Comparison of ENCODE assay signal across 1 cellular context in the genomic region with DNA sequence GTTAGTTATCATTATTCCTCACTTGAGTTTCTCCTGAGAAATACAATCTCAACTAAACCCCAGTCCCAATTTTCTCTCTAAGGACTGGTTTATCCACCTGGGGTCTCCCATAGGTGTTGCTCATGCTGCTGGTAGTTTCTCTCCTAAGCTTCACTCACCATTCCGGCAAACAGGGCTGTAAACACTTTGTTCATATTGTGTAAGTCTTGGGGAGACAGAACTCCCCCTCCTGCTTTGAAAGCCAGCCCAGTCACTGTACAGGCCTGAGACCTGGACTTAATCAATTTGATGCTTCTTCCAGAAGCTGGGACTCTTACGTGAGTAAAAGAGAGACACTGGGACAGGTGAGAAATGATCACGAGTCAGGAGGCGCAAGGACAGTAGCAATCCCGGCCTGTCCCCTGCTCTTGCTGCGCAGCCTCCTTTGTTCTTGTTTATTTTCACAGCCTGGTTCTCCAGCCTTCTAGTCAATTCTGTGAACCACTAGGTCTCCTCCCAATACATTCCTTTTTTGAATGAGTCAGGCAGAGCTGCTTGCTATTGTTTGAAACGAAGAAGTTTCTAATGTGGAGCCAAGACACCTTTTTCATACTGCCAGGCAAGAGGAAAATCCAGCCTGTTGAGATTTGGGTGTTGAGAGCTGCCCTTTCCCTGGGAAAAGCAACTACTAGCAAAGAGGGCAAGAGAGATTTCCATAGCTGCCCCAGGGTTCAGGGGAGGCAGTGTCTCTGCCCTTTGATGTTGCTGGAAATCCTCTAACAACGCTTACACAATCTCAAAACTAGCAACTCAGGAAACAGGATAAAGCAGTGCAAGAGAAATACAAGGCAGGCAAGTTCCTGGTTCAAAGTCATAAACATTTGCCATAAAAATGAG.
TF ChIP-seq lines count a peak whose summit lies in the region.

No MANE protein-coding gene starts in this region.

TF ChIP-seq in H1, 55 proteins besides CTCF, POLR2A, EP300 and RAD21:
- TF ChIP-seq CTBP2 (IDR thresholded peaks at IDR 0.05; ENCODE audit: borderline replicate concordance, insufficient read depth, insufficient read length, low read length) (no peak), PHF8 (conservative IDR thresholded peaks at IDR 0.05; ENCODE audit: low read depth, low read length) (no peak)
- TF ChIP-seq, protein P1, sequence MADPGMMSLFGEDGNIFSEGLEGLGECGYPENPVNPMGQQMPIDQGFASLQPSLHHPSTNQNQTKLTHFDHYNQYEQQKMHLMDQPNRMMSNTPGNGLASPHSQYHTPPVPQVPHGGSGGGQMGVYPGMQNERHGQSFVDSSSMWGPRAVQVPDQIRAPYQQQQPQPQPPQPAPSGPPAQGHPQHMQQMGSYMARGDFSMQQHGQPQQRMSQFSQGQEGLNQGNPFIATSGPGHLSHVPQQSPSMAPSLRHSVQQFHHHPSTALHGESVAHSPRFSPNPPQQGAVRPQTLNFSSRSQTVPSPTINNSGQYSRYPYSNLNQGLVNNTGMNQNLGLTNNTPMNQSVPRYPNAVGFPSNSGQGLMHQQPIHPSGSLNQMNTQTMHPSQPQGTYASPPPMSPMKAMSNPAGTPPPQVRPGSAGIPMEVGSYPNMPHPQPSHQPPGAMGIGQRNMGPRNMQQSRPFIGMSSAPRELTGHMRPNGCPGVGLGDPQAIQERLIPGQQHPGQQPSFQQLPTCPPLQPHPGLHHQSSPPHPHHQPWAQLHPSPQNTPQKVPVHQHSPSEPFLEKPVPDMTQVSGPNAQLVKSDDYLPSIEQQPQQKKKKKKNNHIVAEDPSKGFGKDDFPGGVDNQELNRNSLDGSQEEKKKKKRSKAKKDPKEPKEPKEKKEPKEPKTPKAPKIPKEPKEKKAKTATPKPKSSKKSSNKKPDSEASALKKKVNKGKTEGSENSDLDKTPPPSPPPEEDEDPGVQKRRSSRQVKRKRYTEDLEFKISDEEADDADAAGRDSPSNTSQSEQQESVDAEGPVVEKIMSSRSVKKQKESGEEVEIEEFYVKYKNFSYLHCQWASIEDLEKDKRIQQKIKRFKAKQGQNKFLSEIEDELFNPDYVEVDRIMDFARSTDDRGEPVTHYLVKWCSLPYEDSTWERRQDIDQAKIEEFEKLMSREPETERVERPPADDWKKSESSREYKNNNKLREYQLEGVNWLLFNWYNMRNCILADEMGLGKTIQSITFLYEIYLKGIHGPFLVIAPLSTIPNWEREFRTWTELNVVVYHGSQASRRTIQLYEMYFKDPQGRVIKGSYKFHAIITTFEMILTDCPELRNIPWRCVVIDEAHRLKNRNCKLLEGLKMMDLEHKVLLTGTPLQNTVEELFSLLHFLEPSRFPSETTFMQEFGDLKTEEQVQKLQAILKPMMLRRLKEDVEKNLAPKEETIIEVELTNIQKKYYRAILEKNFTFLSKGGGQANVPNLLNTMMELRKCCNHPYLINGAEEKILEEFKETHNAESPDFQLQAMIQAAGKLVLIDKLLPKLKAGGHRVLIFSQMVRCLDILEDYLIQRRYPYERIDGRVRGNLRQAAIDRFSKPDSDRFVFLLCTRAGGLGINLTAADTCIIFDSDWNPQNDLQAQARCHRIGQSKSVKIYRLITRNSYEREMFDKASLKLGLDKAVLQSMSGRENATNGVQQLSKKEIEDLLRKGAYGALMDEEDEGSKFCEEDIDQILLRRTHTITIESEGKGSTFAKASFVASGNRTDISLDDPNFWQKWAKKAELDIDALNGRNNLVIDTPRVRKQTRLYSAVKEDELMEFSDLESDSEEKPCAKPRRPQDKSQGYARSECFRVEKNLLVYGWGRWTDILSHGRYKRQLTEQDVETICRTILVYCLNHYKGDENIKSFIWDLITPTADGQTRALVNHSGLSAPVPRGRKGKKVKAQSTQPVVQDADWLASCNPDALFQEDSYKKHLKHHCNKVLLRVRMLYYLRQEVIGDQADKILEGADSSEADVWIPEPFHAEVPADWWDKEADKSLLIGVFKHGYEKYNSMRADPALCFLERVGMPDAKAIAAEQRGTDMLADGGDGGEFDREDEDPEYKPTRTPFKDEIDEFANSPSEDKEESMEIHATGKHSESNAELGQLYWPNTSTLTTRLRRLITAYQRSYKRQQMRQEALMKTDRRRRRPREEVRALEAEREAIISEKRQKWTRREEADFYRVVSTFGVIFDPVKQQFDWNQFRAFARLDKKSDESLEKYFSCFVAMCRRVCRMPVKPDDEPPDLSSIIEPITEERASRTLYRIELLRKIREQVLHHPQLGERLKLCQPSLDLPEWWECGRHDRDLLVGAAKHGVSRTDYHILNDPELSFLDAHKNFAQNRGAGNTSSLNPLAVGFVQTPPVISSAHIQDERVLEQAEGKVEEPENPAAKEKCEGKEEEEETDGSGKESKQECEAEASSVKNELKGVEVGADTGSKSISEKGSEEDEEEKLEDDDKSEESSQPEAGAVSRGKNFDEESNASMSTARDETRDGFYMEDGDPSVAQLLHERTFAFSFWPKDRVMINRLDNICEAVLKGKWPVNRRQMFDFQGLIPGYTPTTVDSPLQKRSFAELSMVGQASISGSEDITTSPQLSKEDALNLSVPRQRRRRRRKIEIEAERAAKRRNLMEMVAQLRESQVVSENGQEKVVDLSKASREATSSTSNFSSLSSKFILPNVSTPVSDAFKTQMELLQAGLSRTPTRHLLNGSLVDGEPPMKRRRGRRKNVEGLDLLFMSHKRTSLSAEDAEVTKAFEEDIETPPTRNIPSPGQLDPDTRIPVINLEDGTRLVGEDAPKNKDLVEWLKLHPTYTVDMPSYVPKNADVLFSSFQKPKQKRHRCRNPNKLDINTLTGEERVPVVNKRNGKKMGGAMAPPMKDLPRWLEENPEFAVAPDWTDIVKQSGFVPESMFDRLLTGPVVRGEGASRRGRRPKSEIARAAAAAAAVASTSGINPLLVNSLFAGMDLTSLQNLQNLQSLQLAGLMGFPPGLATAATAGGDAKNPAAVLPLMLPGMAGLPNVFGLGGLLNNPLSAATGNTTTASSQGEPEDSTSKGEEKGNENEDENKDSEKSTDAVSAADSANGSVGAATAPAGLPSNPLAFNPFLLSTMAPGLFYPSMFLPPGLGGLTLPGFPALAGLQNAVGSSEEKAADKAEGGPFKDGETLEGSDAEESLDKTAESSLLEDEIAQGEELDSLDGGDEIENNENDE (IDR thresholded peaks at IDR 0.05; ENCODE audit: insufficient replicate concordance, low read length) = no peak
TF ChIP-seq in H1: peak in this region for 0.
